Comparison of ENCODE assay signal across 25 cellular contexts in genomic region chr18:58093311-58093790, GRCh38.
"Had no signal": no experiment of that assay in that cellular context is flagged by ENCODE, and none has a peak within 500 bp of the region (broad histone marks: within the 10 kb centered on the region; RNA-seq: fewer than 3 reads in every experiment).

No MANE protein-coding gene starts in this region.

- H3K4me3 ChIP-seq: breast epithelium, esophagus squamous epithelium, lung, spleen, thoracic aorta, uterus had no signal

- H3K4me1 ChIP-seq: breast epithelium, uterus had no signal

- H3K9me3 ChIP-seq: breast epithelium, esophagus squamous epithelium, spleen, thoracic aorta, uterus had no signal

- H3K36me3 ChIP-seq: breast epithelium, esophagus squamous epithelium, spleen, thoracic aorta, uterus had no signal

- DNase-seq: activated CD4-positive, alpha-beta memory T cell treated with anti-CD3 and anti-CD28 coated beads, Interleukin-2, amount 10 ng/mL, durations not matched to agents 7 days and 5 days; activated CD4-positive, alpha-beta T cell treated with anti-CD3 and anti-CD28 coated beads for 48 hours; activated CD4-positive, CD25-positive, alpha-beta regulatory T cell; activated naive CD4-positive, alpha-beta T cell treated with Interleukin-2 at 50 U/mL for 16 hours; activated naive CD8-positive, alpha-beta T cell treated with anti-CD3 and anti-CD28 coated beads, Interleukin-2, amount 10 ng/mL, durations not matched to agents 7 days and 5 days; activated T-cell treated with anti-CD3 and anti-CD28 coated beads, Interleukin-2, amount 50 U/mL, for 1 hour; aorta; cerebellar nuclear complex; dermis blood vessel endothelial cell; effector memory CD4-positive, alpha-beta T cell; esophagus squamous epithelium; hypothalamus; immature natural killer cell; midbrain; nephron progenitor cell; nucleus accumbens; posterior cingulate gyrus; spleen; stimulated activated naive B cell treated with anti-CD40 and anti-IgM and Interleukin-4, amounts not matched to agents 10 μg/mL and 1 μg/mL and 100 μg/mL, for 72 hours; T-cell; uterus had no signal

- H3K27me3 ChIP-seq: breast epithelium, esophagus squamous epithelium, spleen, uterus had no signal

- H3K27ac ChIP-seq: esophagus squamous epithelium, spleen, thoracic aorta, uterus had no signal

- FAIRE-seq: endothelial cell of umbilical vein had no signal
